ENCODE assay signal across 8 cellular contexts in the genomic region with DNA sequence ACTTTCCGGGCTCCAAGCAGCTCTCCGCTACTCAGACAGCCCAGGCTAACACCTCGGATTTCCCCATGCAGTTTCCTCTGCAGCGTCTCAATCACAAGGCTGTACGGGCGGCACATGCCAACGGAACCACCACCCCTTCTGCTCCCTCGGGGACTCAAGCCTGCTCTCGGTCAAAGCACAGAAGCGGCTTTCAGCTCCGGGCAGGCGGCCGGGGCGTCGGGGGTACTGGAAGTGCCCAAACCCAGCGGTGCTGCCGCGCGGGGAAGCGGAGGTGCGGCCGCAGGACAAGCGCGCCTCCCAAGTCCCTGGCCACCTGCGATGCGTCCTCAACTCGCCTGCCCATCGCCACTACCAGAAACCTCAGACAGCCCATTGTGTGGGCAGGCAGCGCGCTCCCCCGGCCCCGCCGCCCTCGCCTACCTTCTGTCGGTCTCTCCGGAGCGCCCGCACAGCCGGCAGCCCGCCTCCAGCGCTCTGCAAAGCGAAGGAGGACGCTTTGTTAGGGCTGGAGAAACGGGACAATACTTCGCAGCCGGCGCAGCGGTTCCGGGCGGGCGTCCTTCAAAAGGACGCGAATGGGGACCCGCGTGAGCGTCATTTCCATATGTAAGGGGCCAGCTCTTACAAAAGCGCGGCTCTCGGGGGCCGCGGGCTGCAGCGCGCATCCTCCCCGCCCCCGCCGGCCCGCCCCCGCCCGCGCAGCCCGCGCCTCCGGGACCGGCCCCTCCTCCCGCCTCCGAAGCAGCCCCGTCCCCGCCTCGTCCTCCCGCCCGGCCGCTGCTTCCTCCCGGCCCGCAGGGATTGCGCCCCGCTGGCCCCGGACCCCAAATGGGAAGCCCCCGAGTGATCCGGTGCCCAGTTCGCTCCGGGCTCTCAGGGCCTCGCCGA. TPM values are rescaled to one million over a fixed set of nuclear protein-coding genes. Genes with fewer than 3 reads are reported as not detected.
DNase-seq lines count a peak whose midpoint lies in the region; ATAC-seq and TF ChIP-seq lines count a peak whose summit lies in the region.

No MANE protein-coding gene starts in this region.

- peak overlapping the region; percentile 88 for H3K4me2 ChIP-seq in neuronal stem cell (ENCODE audit: insufficient read depth, low read length, poor library complexity, severe bottlenecking)

- H3K27me3 ChIP-seq in Panc1 (ENCODE audit: control insufficient read depth, insufficient read depth, low read length) (no peaks in the 10 kb centered on the region), neuronal stem cell (ENCODE audit: control insufficient read depth in 3 of 3, insufficient read depth in 3 of 3, low read depth in 1 of 3, low read length in 3 of 3) (peaks cover 0 to 10% (median 0%) of the 10 kb centered on the region in 3 experiments), thoracic aorta (replicated peaks; ENCODE audit: insufficient read depth) (no peaks in the 10 kb centered on the region)

- peak overlapping the region; percentile 81 for H2BK120ac ChIP-seq in neuronal stem cell (ENCODE audit: low read depth, low read length)

- H3K9me3 ChIP-seq in Panc1 (ENCODE audit: control insufficient read depth, insufficient read depth, low read depth, low read length) (no peaks in the 10 kb centered on the region), neuronal stem cell (replicated peaks in 1 of 2; ENCODE audit: control insufficient read depth in 2 of 2, insufficient read depth in 1 of 2, low read depth in 1 of 2, low read length in 2 of 2) (no peaks in the 10 kb centered on the region), thoracic aorta (no peaks in the 10 kb centered on the region)

- H3K4ac ChIP-seq in neuronal stem cell (ENCODE audit: low read length): peak overlapping the region; percentile 11

- H3K79me1 ChIP-seq in neuronal stem cell (ENCODE audit: low read depth, low read length): no peaks in the 10 kb centered on the region

- H2BK5ac ChIP-seq in neuronal stem cell (ENCODE audit: low read length): peak overlapping the region; percentile 79

- in situ Hi-C loops in Panc1 (cut with HindIII; ENCODE audit: low pct_unique_long_range_greater_than_20kb, low sequenced_read_pairs): no loop called here

- H3K4me3 ChIP-seq in Panc1 (ENCODE audit: low read depth in 2 of 2, low read length in 2 of 2): peak overlapping the region; percentile 63 to 75
- H3K4me3 ChIP-seq in neuronal stem cell (ENCODE audit: low read length in 2 of 2): peak overlapping the region; percentile 83 to 96
- H3K4me3 ChIP-seq in thoracic aorta: peak overlapping the region; percentile 96

- POLR2A ChIA-PET in Panc1 (lab: Charles Lee): interaction anchor here (0.6 to 0.7 kb wide), 2 partner anchors 9 to 248 kb away, joined by 3 to 5 read pairs; no protein-coding TSS in a partner anchor

- CTCF ChIA-PET in Panc1 (lab: Charles Lee): interaction anchor here (1.9 kb wide), 1 partner anchor 30 kb away, joined by 11 read pairs; no protein-coding TSS in a partner anchor

- no peak overlapping the region for H4K8ac ChIP-seq in neuronal stem cell (ENCODE audit: low read depth, low read length)

- H3K36me3 ChIP-seq in Panc1 (ENCODE audit: control insufficient read depth, insufficient read depth, low read length): no peaks in the 10 kb centered on the region
- peaks cover 0 to 5% of the 10 kb centered on the region in 2 donors for H3K36me3 ChIP-seq in neuronal stem cell (replicated peaks in 1 of 2; ENCODE audit: control insufficient read depth in 2 of 2, insufficient read depth in 2 of 2, low read length in 2 of 2)
- no peaks in the 10 kb centered on the region for H3K36me3 ChIP-seq in thoracic aorta

- H2BK15ac ChIP-seq in neuronal stem cell (ENCODE audit: low read length): peak overlapping the region; percentile 38

- peak overlapping the region; percentile 96 for H2AFZ ChIP-seq in neuronal stem cell (ENCODE audit: low read length)

- peak overlapping the region; percentile 55 for H3K23ac ChIP-seq in neuronal stem cell (ENCODE audit: low read depth, low read length, poor library complexity)

- H3K18ac ChIP-seq in neuronal stem cell (ENCODE audit: low read length): peak overlapping the region; percentile 96

- DNase-seq in Panc1 (ENCODE audit: low read depth, low spot score) (no peak), foreskin melanocyte (peak; percentile 44), neuronal stem cell (ENCODE audit: low spot score) (peak; percentile 79), thoracic aorta (ENCODE audit: low spot score) (no peak)
- peak; percentile 53 for DNase-seq in activated effector memory CD4-positive, alpha-beta T cell treated with Interleukin-2 at 50 U/mL for 16 hours

- no TSS peak for BruUV-seq in Panc1 (replicated peaks; lab: Mats Ljungman, UMichigan)

- H3K9ac ChIP-seq in neuronal stem cell (ENCODE audit: low read depth, low read length, poor library complexity): peak overlapping the region; percentile 96

- H2AK5ac ChIP-seq in neuronal stem cell (ENCODE audit: low read depth, low read length): peak overlapping the region; percentile 72

- peak overlapping the region; percentile 31 for H3K14ac ChIP-seq in neuronal stem cell (ENCODE audit: low read length)

- WGBS in neuronal stem cell (ENCODE audit: extremely low coverage in 2 of 2, insufficient read length in 2 of 2, insufficient replicate concordance in 1 of 2), 2 donors: no CpG with 5 or more reads among the region's 93 CpGs

- TF ChIP-seq CTCF in C4-2B (conservative IDR thresholded peaks at IDR 0.05): no peak
- no peak for TF ChIP-seq CTCF in Panc1 (IDR thresholded peaks at IDR 0.05)
- no peak for TF ChIP-seq CTCF in thoracic aorta (IDR thresholded peaks at IDR 0.05)

- H2BK12ac ChIP-seq in neuronal stem cell (ENCODE audit: low read length): peak overlapping the region; percentile 31

- H3K4me1 ChIP-seq in Panc1 (ENCODE audit: control insufficient read depth, insufficient read depth, low read length) (peaks cover 3% of the 10 kb centered on the region; the same call in 1 of the 2 replicates), neuronal stem cell (ENCODE audit: control insufficient read depth in 2 of 2, insufficient read depth in 1 of 2, low read depth in 1 of 2, low read length in 2 of 2) (peaks cover 6 to 31% of the 10 kb centered on the region in 2 donors), thoracic aorta (ENCODE audit: control insufficient read depth in 1 of 2, low read depth in 2 of 2) (peaks cover 8 to 11% of the 10 kb centered on the region in 2 donors)

- ATAC-seq in GM19395 (IDR thresholded peaks at IDR 0.05; ENCODE audit: unreplicated experiment) (peak; percentile 43), HG03469 (IDR thresholded peaks at IDR 0.05; ENCODE audit: unreplicated experiment) (peak; percentile 12), Panc1 (peak; percentile 70), thoracic aorta (ENCODE audit: insufficient number of reproducible peaks, low FRiP score, low read depth) (peak; percentile 59)

- H3K27ac ChIP-seq in C4-2B (peak overlapping the region; percentile 80), Panc1 (ENCODE audit: low read length) (no peak overlapping the region), neuronal stem cell (replicated peaks; ENCODE audit: low read length) (peak overlapping the region; percentile 93), thoracic aorta (peak overlapping the region; percentile 77 to 83)

- intact Hi-C loops in Panc1 (cut with micrococcal nuclease; ENCODE audit: unreplicated experiment): no loop called here

- peak overlapping the region; percentile 90 for H4K91ac ChIP-seq in neuronal stem cell (ENCODE audit: low read depth, low read length, poor library complexity)

RNA-seq across cellular contexts. Expression of a gene that starts 0.7 kb away (rescaled TPM):
- 37.1 TPM for total RNA-seq in Panc1 (2021; ENCODE audit: unreplicated experiment)
- 14.5 TPM for polyA plus RNA-seq in Panc1 (2012; ENCODE audit: insufficient read length)
- 16.7 TPM for polyA plus RNA-seq in neuronal stem cell (2013, experiment 1 of 2)
- polyA plus RNA-seq in neuronal stem cell (2013, experiment 2 of 2): 17.6 TPM
- total RNA-seq in thoracic aorta: 10 to 100 TPM; 31.0 to 37.4 TPM

RNA-seq across cellular contexts. Expression of a gene that starts 41.6 kb away (rescaled TPM):
- total RNA-seq in Panc1 (2021; ENCODE audit: unreplicated experiment) (not detected), thoracic aorta (not detected)
- polyA plus RNA-seq in Panc1 (2012; ENCODE audit: insufficient read length): not detected
- polyA plus RNA-seq in neuronal stem cell (2013, experiment 1 of 2): not detected
- 0.10 TPM for polyA plus RNA-seq in neuronal stem cell (2013, experiment 2 of 2)

Comparison
In these comparisons a context has a peak if more than half of its experiments do, and no peak if none do; other contexts are left out.
1. ATAC-seq: peak in every context shown above with its lines; median percentile 70 in Panc1; 59 in thoracic aorta; 43 in GM19395; 12 in HG03469.
2. DNase-seq: peak in activated effector memory CD4-positive, alpha-beta T cell treated with Interleukin-2 at 50 U/mL for 16 hours (single experiment), foreskin melanocyte (single experiment) and neuronal stem cell (single experiment); none in Panc1 (single experiment) and thoracic aorta (single experiment).
3. Peak in every context shown above with its lines, with median percentiles within 50 percentile points of each other: H3K4me3 ChIP-seq.